In genomic region chr1:165894591-165894990, GRCh38 we compare ENCODE assay signal across 18 cellular contexts.
A peak's percentile ranks its signal among the peaks of the same experiment; 100 is the strongest.
DNase-seq lines count a peak whose midpoint lies in the region; ATAC-seq and TF ChIP-seq lines count a peak whose summit lies in the region.
"Had no signal": no experiment of that assay in that cellular context is flagged by ENCODE, and none has a peak within 500 bp of the region (broad histone marks: within the 10 kb centered on the region; RNA-seq: fewer than 3 reads in every experiment).

No MANE protein-coding gene starts in this region.

- H3K27me3 ChIP-seq in GM23338 (ENCODE audit: insufficient read depth) = no peaks in the 10 kb centered on the region
- no peaks in the 10 kb centered on the region for H3K27me3 ChIP-seq in ascending aorta
- H3K27me3 ChIP-seq in Caco-2 (replicated peaks; ENCODE audit: control insufficient read depth, insufficient read depth, low read length) = no peaks in the 10 kb centered on the region

- peaks cover 39% of the 10 kb centered on the region for H4K20me1 ChIP-seq in GM23338 (replicated peaks; ENCODE audit: insufficient read depth)

- intact Hi-C loops in ascending aorta (cut with DNase I) (no loop called here), Caco-2 (cut with micrococcal nuclease; ENCODE audit: unreplicated experiment) (loop anchor here (2.0 kb wide), 1 partner anchor 66 kb away; no protein-coding TSS in a partner anchor)

- H3K4me1 Mint-ChIP-seq in GM23338 (peaks cover 9% of the 10 kb centered on the region; the same call in 1 of the 3 replicates), Caco-2 (ENCODE audit: low read depth, unreplicated experiment) (peaks cover 17% of the 10 kb centered on the region)

- H3K4me1 ChIP-seq in GM23338 (ENCODE audit: insufficient read depth) (no peaks in the 10 kb centered on the region), ascending aorta (peaks cover 11 to 33% of the 10 kb centered on the region in 2 donors), Caco-2 (peaks cover 17% of the 10 kb centered on the region)

- ATAC-seq in GM23338 (no peak; the same call in 2 of the 3 replicates), GM19023 (IDR thresholded peaks at IDR 0.05; ENCODE audit: unreplicated experiment) (no peak)
- ATAC-seq: psoas muscle; stimulated activated naive CD8-positive, alpha-beta T cell treated with anti-CD3 and anti-CD28 coated beads, Interleukin-15, Interleukin-2, amounts not matched to agents 100 U/mL and 50 U/mL, for 24 hours had no signal

- H3K9me3 Mint-ChIP-seq in GM23338 = peaks cover 4% of the 10 kb centered on the region; the same call in 2 of the 3 replicates
- no peaks in the 10 kb centered on the region for H3K9me3 Mint-ChIP-seq in Caco-2 (ENCODE audit: unreplicated experiment)
- H3K9me3 Mint-ChIP-seq: activated CD4-positive, alpha-beta memory T cell treated with anti-CD3 and anti-CD28 coated beads for 36 hours; activated naive CD8-positive, alpha-beta T cell treated with anti-CD3 and anti-CD28 coated beads, Interleukin-2, amount 10 ng/mL, durations not matched to agents 7 days and 5 days; activated T-cell treated with anti-CD3 and anti-CD28 coated beads, Interleukin-2, amount 50 U/mL, for 24 hours had no signal

- CTCF ChIA-PET in Caco-2 (lab: Charles Lee) = interaction anchor here (0.9 to 1.8 kb wide), 2 partner anchors 37 to 66 kb away, joined by 3 to 4 read pairs; no protein-coding TSS in a partner anchor

- peaks cover 87% of the 10 kb centered on the region for H3K36me3 Mint-ChIP-seq in GM23338 (ENCODE audit: low read depth)
- peaks cover 20% of the 10 kb centered on the region for H3K36me3 Mint-ChIP-seq in Caco-2 (ENCODE audit: insufficient read depth, unreplicated experiment)

- no peak overlapping the region for H3K4me3 Mint-ChIP-seq in GM23338
- no peak overlapping the region for H3K4me3 Mint-ChIP-seq in Caco-2 (ENCODE audit: unreplicated experiment)
- H3K4me3 Mint-ChIP-seq: activated CD4-positive, alpha-beta memory T cell treated with anti-CD3 and anti-CD28 coated beads for 36 hours; activated naive CD8-positive, alpha-beta T cell treated with anti-CD3 and anti-CD28 coated beads, Interleukin-2, amount 10 ng/mL, durations not matched to agents 7 days and 5 days; activated T-cell treated with anti-CD3 and anti-CD28 coated beads, Interleukin-2, amount 50 U/mL, for 24 hours; nephron progenitor cell had no signal

- POLR2A ChIA-PET in Caco-2 (lab: Charles Lee) = interaction anchor here (1.4 kb wide), 1 partner anchor 126 kb away, joined by 8 read pairs; the partner anchor contains the start of gene TMCO1

- H3K27me3 Mint-ChIP-seq in GM23338 (ENCODE audit: insufficient read depth, low read depth, poor library complexity) (peaks cover 6% of the 10 kb centered on the region), Caco-2 (ENCODE audit: insufficient read depth, unreplicated experiment) (no peaks in the 10 kb centered on the region)
- H3K27me3 Mint-ChIP-seq: activated CD4-positive, alpha-beta memory T cell treated with anti-CD3 and anti-CD28 coated beads for 36 hours; activated naive CD8-positive, alpha-beta T cell treated with anti-CD3 and anti-CD28 coated beads, Interleukin-2, amount 10 ng/mL, durations not matched to agents 7 days and 5 days; activated T-cell treated with anti-CD3 and anti-CD28 coated beads, Interleukin-2, amount 50 U/mL, for 24 hours had no signal

- H3K27ac ChIP-seq in GM23338 (ENCODE audit: low read depth) (no peak overlapping the region), ascending aorta (peak overlapping the region; percentile 93 to 95)

- H3F3A ChIP-seq in GM23338 (replicated peaks; ENCODE audit: low read depth) = no peaks in the 10 kb centered on the region

- peak; percentile 29 for DNase-seq in A172 (ENCODE audit: low spot score)
- no peak for DNase-seq in GM23338 (ENCODE audit: low spot score)
- no peak for DNase-seq in ascending aorta (ENCODE audit: low spot score in 2 of 2)
- DNase-seq in fibroblast of mammary gland (ENCODE audit: low read depth) = peak; percentile 58
- no peak for DNase-seq in NCI-H526 treated with DMSO at 0.1 percent for 48 hours (lab: John Stamatoyannopoulos, UW)
- DNase-seq in Caco-2 = no peak
- no peak for DNase-seq in NCI-H1092 treated with DMSO at 0.1 percent for 48 hours (lab: John Stamatoyannopoulos, UW)
- DNase-seq: activated CD4-positive, alpha-beta memory T cell treated with anti-CD3 and anti-CD28 coated beads for 36 hours; activated naive CD8-positive, alpha-beta T cell treated with anti-CD3 and anti-CD28 coated beads, Interleukin-2, amount 10 ng/mL, durations not matched to agents 7 days and 5 days; activated T-cell treated with anti-CD3 and anti-CD28 coated beads, Interleukin-2, amount 50 U/mL, for 24 hours; H7; head of caudate nucleus; mammary epithelial cell; NCI-H2081 treated with DMSO at 0.1 percent for 48 hours; nephron progenitor cell; psoas muscle; stimulated activated naive CD8-positive, alpha-beta T cell treated with anti-CD3 and anti-CD28 coated beads, Interleukin-15, Interleukin-2, amounts not matched to agents 100 U/mL and 50 U/mL, for 24 hours had no signal

- BruUV-seq in Caco-2 (replicated peaks; lab: Mats Ljungman, UMichigan) = no TSS peak

- no peak overlapping the region for H2AFZ ChIP-seq in GM23338

- peaks cover 79% of the 10 kb centered on the region for H3K79me2 ChIP-seq in GM23338 (replicated peaks; ENCODE audit: insufficient read depth)

- H3K36me3 ChIP-seq in GM23338 (ENCODE audit: insufficient read depth) = peaks cover 32% of the 10 kb centered on the region
- H3K36me3 ChIP-seq in ascending aorta = peaks cover 0 to 17% of the 10 kb centered on the region in 2 donors
- H3K36me3 ChIP-seq in Caco-2 (ENCODE audit: control insufficient read depth, insufficient read depth, low read length) = peaks cover 2% of the 10 kb centered on the region

- 0 out of 4 replicates have a peak, but pooled peaks have one; percentile 7 to 21 for TF ChIP-seq CTCF in GM23338 (conservative IDR thresholded peaks at IDR 0.05; ENCODE audit: low read depth in 2 of 2)
- TF ChIP-seq CTCF in ascending aorta (IDR thresholded peaks at IDR 0.05) = no peak
- TF ChIP-seq CTCF in fibroblast of mammary gland (conservative IDR thresholded peaks at IDR 0.05; ENCODE audit: control insufficient read depth, insufficient read depth, low read depth, low read length) = no peak
- peak in 1 of 2 experiments; percentile 16 for TF ChIP-seq CTCF in Caco-2 (IDR thresholded peaks at IDR 0.05; ENCODE audit: insufficient read depth in 1 of 2, low read depth in 1 of 2, low read length in 1 of 2, severe bottlenecking in 1 of 2, unreplicated experiment in 1 of 2)

- H3K4me3 ChIP-seq in GM23338 (no peak overlapping the region), ascending aorta (no peak overlapping the region), fibroblast of mammary gland (ENCODE audit: control insufficient read depth, low read depth, low read length) (no peak overlapping the region), Caco-2 (ENCODE audit: low read depth, low read length) (no peak overlapping the region)
- H3K4me3 ChIP-seq: psoas muscle had no signal

- H3K9me3 ChIP-seq in ascending aorta (no peaks in the 10 kb centered on the region), Caco-2 (no peaks in the 10 kb centered on the region)
- H3K9me3 ChIP-seq: psoas muscle had no signal

- no peaks in the 10 kb centered on the region for H3K9me2 ChIP-seq in GM23338 (ENCODE audit: insufficient read depth)

- H3K27ac Mint-ChIP-seq in GM23338 (no peak overlapping the region), Caco-2 (ENCODE audit: unreplicated experiment) (no peak overlapping the region)
- H3K27ac Mint-ChIP-seq: activated CD4-positive, alpha-beta memory T cell treated with anti-CD3 and anti-CD28 coated beads for 36 hours; activated naive CD8-positive, alpha-beta T cell treated with anti-CD3 and anti-CD28 coated beads, Interleukin-2, amount 10 ng/mL, durations not matched to agents 7 days and 5 days; activated T-cell treated with anti-CD3 and anti-CD28 coated beads, Interleukin-2, amount 50 U/mL, for 24 hours; nephron progenitor cell had no signal

- H3K4me2 ChIP-seq in GM23338 = no peak overlapping the region

TF ChIP-seq in GM23338, 12 proteins besides CTCF, POLR2A, EP300 and RAD21 (continues in another document):
- TF ChIP-seq EZH2phosphoT487 (IDR thresholded peaks at IDR 0.05; ENCODE audit: unreplicated experiment) = no peak
- TF ChIP-seq POLR2AphosphoS5 (IDR thresholded peaks at IDR 0.05; ENCODE audit: low read depth) = no peak
- TF ChIP-seq JUNB (IDR thresholded peaks at IDR 0.05; ENCODE audit: unreplicated experiment) = no peak
- no peak for TF ChIP-seq ZNF114 (CRISPR knock-in tag; IDR thresholded peaks at IDR 0.05)
- TF ChIP-seq CREB1 (CRISPR knock-in tag; IDR thresholded peaks at IDR 0.05; ENCODE audit: low read depth) = no peak
- no peak for TF ChIP-seq NANOG (IDR thresholded peaks at IDR 0.05; ENCODE audit: borderline replicate concordance)
- no peak for TF ChIP-seq STAT1 (IDR thresholded peaks at IDR 0.05; ENCODE audit: unreplicated experiment)
- no peak for TF ChIP-seq ETS1 (IDR thresholded peaks at IDR 0.05)
- TF ChIP-seq ZNF331 (CRISPR knock-in tag; IDR thresholded peaks at IDR 0.05; ENCODE audit: low read depth) = no peak
- no peak for TF ChIP-seq EZH2 (IDR thresholded peaks at IDR 0.05; ENCODE audit: low read depth, unreplicated experiment)

Comparison
In these comparisons a context has a peak if more than half of its experiments do, and no peak if none do; other contexts are left out.
1. DNase-seq: peak in A172 (single experiment) and fibroblast of mammary gland (single experiment); none in GM23338 (single experiment), ascending aorta (0 of 2), NCI-H526 treated with DMSO at 0.1 percent for 48 hours (single experiment), Caco-2 (0 of 2) and NCI-H1092 treated with DMSO at 0.1 percent for 48 hours (single experiment).
2. CTCF ChIP-seq: peak in GM23338 (2 of 2); none in ascending aorta (0 of 3) and fibroblast of mammary gland (single experiment).